In the genomic region with DNA sequence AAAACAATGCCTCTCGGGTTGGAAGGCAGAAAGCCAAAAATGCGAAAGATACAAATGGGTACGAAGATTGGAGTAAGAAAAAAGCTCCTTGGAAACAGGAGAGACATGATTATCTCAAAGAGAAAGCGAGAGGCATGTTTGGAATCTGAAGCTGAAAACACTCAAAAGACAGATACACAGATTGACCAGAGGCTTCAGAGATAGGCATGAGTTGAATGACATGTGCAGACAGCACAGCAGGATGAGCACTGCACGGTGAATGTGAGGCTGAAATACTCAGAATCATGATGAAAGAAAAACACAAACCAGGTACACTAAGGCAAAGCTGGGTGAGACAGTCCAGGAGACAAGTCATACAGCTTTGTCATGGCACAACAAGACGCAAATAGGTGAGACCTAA, we compare ENCODE assay signal across 15 cellular contexts. TPM values are rescaled to one million over a fixed set of nuclear protein-coding genes. Genes with fewer than 3 reads are reported as not detected.
DNase-seq lines count a peak whose midpoint lies in the region; ATAC-seq and TF ChIP-seq lines count a peak whose summit lies in the region.
"Had no signal": no experiment of that assay in that cellular context is flagged by ENCODE, and none has a peak within 500 bp of the region (broad histone marks: within the 10 kb centered on the region; RNA-seq: fewer than 3 reads in every experiment).

No MANE protein-coding gene starts in this region.

- H2AFZ ChIP-seq in trophoblast cell (ENCODE audit: insufficient read depth, low read length, poor library complexity), result no peak overlapping the region

- H3K4me1 ChIP-seq in trophoblast cell (ENCODE audit: control insufficient read depth in 1 of 2, insufficient read depth in 2 of 2, low read length in 2 of 2), result peaks cover 12 to 15% of the 10 kb centered on the region in 2 experiments
- H3K4me1 ChIP-seq in gastroesophageal sphincter, result no peaks in the 10 kb centered on the region
- H3K4me1 ChIP-seq: colonic mucosa had no signal

- H4K8ac ChIP-seq in trophoblast cell (ENCODE audit: low read depth, low read length), result no peak overlapping the region

- H4K91ac ChIP-seq in trophoblast cell (ENCODE audit: low read depth, low read length), result no peak overlapping the region

- peaks cover 40% of the 10 kb centered on the region for H3K4me1 Mint-ChIP-seq in activated CD4-positive, alpha-beta T cell treated with anti-CD3 and anti-CD28 coated beads, Interleukin-2, amount 10 ng/mL, durations not matched to agents 24 days and 14 days
- H3K4me1 Mint-ChIP-seq in activated CD4-positive, alpha-beta memory T cell treated with anti-CD3 and anti-CD28 coated beads, Interleukin-2, amount 10 ng/mL, durations not matched to agents 7 days and 5 days, result peaks cover 60% of the 10 kb centered on the region

- peak overlapping the region; percentile 79 for H3K27ac Mint-ChIP-seq in activated CD4-positive, alpha-beta T cell treated with anti-CD3 and anti-CD28 coated beads, Interleukin-2, amount 10 ng/mL, durations not matched to agents 24 days and 14 days
- peak overlapping the region; percentile 83 for H3K27ac Mint-ChIP-seq in activated CD4-positive, alpha-beta memory T cell treated with anti-CD3 and anti-CD28 coated beads, Interleukin-2, amount 10 ng/mL, durations not matched to agents 7 days and 5 days

- no peak for TF ChIP-seq EP300 in gastroesophageal sphincter (IDR thresholded peaks at IDR 0.05)

- TF ChIP-seq CTCF in epithelial cell of esophagus (IDR thresholded peaks at IDR 0.05; ENCODE audit: insufficient read depth, low read depth, low read length, missing control alignments) (no peak), gastroesophageal sphincter (IDR thresholded peaks at IDR 0.05) (no peak)

- H3K23ac ChIP-seq in trophoblast cell (ENCODE audit: low read length), result no peak overlapping the region

- H2BK12ac ChIP-seq in trophoblast cell (ENCODE audit: low read length), result no peak overlapping the region

- H4K12ac ChIP-seq in trophoblast cell (ENCODE audit: low read depth, low read length), result no peak overlapping the region

- no peak overlapping the region for H2BK120ac ChIP-seq in trophoblast cell (ENCODE audit: insufficient read depth, low read length, poor library complexity)

- no peak overlapping the region for H3K14ac ChIP-seq in trophoblast cell (ENCODE audit: low read length)

- no peak overlapping the region for H3K4ac ChIP-seq in trophoblast cell (ENCODE audit: low read depth, low read length)

- intact Hi-C loops in activated CD4-positive, alpha-beta T cell treated with anti-CD3 and anti-CD28 coated beads, Interleukin-2, amount 10 ng/mL, durations not matched to agents 24 days and 14 days (cut with micrococcal nuclease), result no loop called here

- H3K79me1 ChIP-seq in trophoblast cell (ENCODE audit: low read length), result peaks cover 22% of the 10 kb centered on the region

- peaks cover 16% of the 10 kb centered on the region for H3K9me3 Mint-ChIP-seq in activated CD4-positive, alpha-beta T cell treated with anti-CD3 and anti-CD28 coated beads, Interleukin-2, amount 10 ng/mL, durations not matched to agents 24 days and 14 days
- peaks cover 48% of the 10 kb centered on the region for H3K9me3 Mint-ChIP-seq in activated CD4-positive, alpha-beta memory T cell treated with anti-CD3 and anti-CD28 coated beads, Interleukin-2, amount 10 ng/mL, durations not matched to agents 7 days and 5 days

- TF ChIP-seq POLR2A in gastroesophageal sphincter (IDR thresholded peaks at IDR 0.05), result no peak

- H3K36me3 ChIP-seq in trophoblast cell (ENCODE audit: control insufficient read depth in 1 of 2, insufficient read depth in 2 of 2, low read length in 2 of 2), result peaks cover 9 to 10% of the 10 kb centered on the region in 2 experiments
- peaks cover 0 to 70% of the 10 kb centered on the region in 2 donors for H3K36me3 ChIP-seq in gastroesophageal sphincter
- H3K36me3 ChIP-seq: colonic mucosa had no signal

- no peak for DNase-seq in activated CD4-positive, alpha-beta T cell treated with anti-CD3 and anti-CD28 coated beads, Interleukin-2, amount 10 ng/mL, durations not matched to agents 24 days and 14 days
- no peak for DNase-seq in activated CD4-positive, alpha-beta T cell treated with anti-CD3 and anti-CD28 coated beads for 48 hours
- no peak for DNase-seq in activated CD4-positive, alpha-beta memory T cell treated with anti-CD3 and anti-CD28 coated beads, Interleukin-2, amount 10 ng/mL, durations not matched to agents 7 days and 5 days
- DNase-seq in epithelial cell of esophagus (ENCODE audit: low read depth) (peak; percentile 91), trophoblast cell (peak; percentile 91 to 96), KG1 (lab: John Stamatoyannopoulos, UW) (no peak)
- DNase-seq: activated T-cell treated with anti-CD3 and anti-CD28 coated beads, Interleukin-2, amount 50 U/mL, for 4 hours; colonic mucosa; foreskin melanocyte; NCI-H1105 treated with DMSO at 0.1 percent for 48 hours; NCI-H526 treated with DMSO at 0.1 percent for 48 hours; nucleus accumbens; SHP77 had no signal

- CTCF ChIA-PET in activated CD4-positive, alpha-beta memory T cell treated with anti-CD3 and anti-CD28 coated beads, Interleukin-2, amount 10 ng/mL, durations not matched to agents 7 days and 5 days (lab: Charles Lee), result no interaction called here

- POLR2A ChIA-PET in activated CD4-positive, alpha-beta memory T cell treated with anti-CD3 and anti-CD28 coated beads, Interleukin-2, amount 10 ng/mL, durations not matched to agents 7 days and 5 days (lab: Charles Lee), result interaction anchor here (1.0 to 1.5 kb wide), 2 partner anchors 29 to 94 kb away, joined by 4 to 5 read pairs; no protein-coding TSS in a partner anchor

- no peak overlapping the region for H3K9ac ChIP-seq in trophoblast cell (ENCODE audit: low read length)

- no peak overlapping the region for H3K4me2 ChIP-seq in trophoblast cell (ENCODE audit: low read length)

- ATAC-seq in GM18907 (IDR thresholded peaks at IDR 0.05; ENCODE audit: unreplicated experiment), result no peak
- no peak for ATAC-seq in gastroesophageal sphincter
- ATAC-seq: activated T-cell treated with anti-CD3 and anti-CD28 coated beads, Interleukin-2, amount 50 U/mL, for 4 hours had no signal

- no peak overlapping the region for H2AK5ac ChIP-seq in trophoblast cell (ENCODE audit: low read length)

- H3K9me3 ChIP-seq in trophoblast cell (ENCODE audit: insufficient read depth, low read depth, low read length) (peaks cover 1% of the 10 kb centered on the region), gastroesophageal sphincter (no peaks in the 10 kb centered on the region)
- H3K9me3 ChIP-seq: colonic mucosa had no signal

- no peak overlapping the region for H3K18ac ChIP-seq in trophoblast cell (ENCODE audit: low read length)

- H3K27ac ChIP-seq in trophoblast cell (ENCODE audit: low read depth, low read length), result peak overlapping the region; percentile 96
- no peak overlapping the region for H3K27ac ChIP-seq in gastroesophageal sphincter
- H3K27ac ChIP-seq: colonic mucosa had no signal

- H3K36me3 Mint-ChIP-seq in activated CD4-positive, alpha-beta T cell treated with anti-CD3 and anti-CD28 coated beads, Interleukin-2, amount 10 ng/mL, durations not matched to agents 24 days and 14 days (ENCODE audit: low read depth), result peaks cover 86% of the 10 kb centered on the region
- H3K36me3 Mint-ChIP-seq in activated CD4-positive, alpha-beta memory T cell treated with anti-CD3 and anti-CD28 coated beads, Interleukin-2, amount 10 ng/mL, durations not matched to agents 7 days and 5 days (ENCODE audit: low read depth), result peaks cover 88% of the 10 kb centered on the region

- no peak overlapping the region for H3K4me3 ChIP-seq in epithelial cell of esophagus (ENCODE audit: low read length)
- H3K4me3 ChIP-seq in trophoblast cell (ENCODE audit: low read depth, low read length), result no peak overlapping the region
- H3K4me3 ChIP-seq in gastroesophageal sphincter, result no peak overlapping the region
- H3K4me3 ChIP-seq: colonic mucosa had no signal

- H3K27me3 ChIP-seq in trophoblast cell (ENCODE audit: insufficient read depth, low read length) (no peaks in the 10 kb centered on the region), gastroesophageal sphincter (no peaks in the 10 kb centered on the region)
- H3K27me3 ChIP-seq: colonic mucosa had no signal

- no peaks in the 10 kb centered on the region for H3K27me3 Mint-ChIP-seq in activated CD4-positive, alpha-beta T cell treated with anti-CD3 and anti-CD28 coated beads, Interleukin-2, amount 10 ng/mL, durations not matched to agents 24 days and 14 days
- no peaks in the 10 kb centered on the region for H3K27me3 Mint-ChIP-seq in activated CD4-positive, alpha-beta memory T cell treated with anti-CD3 and anti-CD28 coated beads, Interleukin-2, amount 10 ng/mL, durations not matched to agents 7 days and 5 days

- H3K4me3 Mint-ChIP-seq in activated CD4-positive, alpha-beta T cell treated with anti-CD3 and anti-CD28 coated beads, Interleukin-2, amount 10 ng/mL, durations not matched to agents 24 days and 14 days, result peak overlapping the region; percentile 47
- no peak overlapping the region for H3K4me3 Mint-ChIP-seq in activated CD4-positive, alpha-beta memory T cell treated with anti-CD3 and anti-CD28 coated beads, Interleukin-2, amount 10 ng/mL, durations not matched to agents 7 days and 5 days
- H3K4me3 Mint-ChIP-seq: activated T-cell treated with anti-CD3 and anti-CD28 coated beads, Interleukin-2, amount 50 U/mL, for 4 hours had no signal

- WGBS in trophoblast cell (ENCODE audit: extremely low coverage, insufficient coverage, insufficient read length), result no CpG with 5 or more reads among the region's 6 CpGs
- WGBS in gastroesophageal sphincter (ENCODE audit: low coverage in 1 of 2), 2 donors, result 69 to 83% methylated on average over 6 of the region's 6 CpGs

- peak overlapping the region; percentile 97 for H2BK5ac ChIP-seq in trophoblast cell (ENCODE audit: low read depth, low read length, poor library complexity)

- H3K79me2 ChIP-seq in trophoblast cell (ENCODE audit: control insufficient read depth, insufficient read depth, low read length, poor library complexity), result peaks cover 8% of the 10 kb centered on the region

RNA-seq across cellular contexts. Expression of gene RESF1, which starts 30.8 kb away (rescaled TPM):
- 51.1 and 55.5 TPM in 2 replicates for total RNA-seq in activated CD4-positive, alpha-beta T cell treated with anti-CD3 and anti-CD28 coated beads, Interleukin-2, amount 10 ng/mL, durations not matched to agents 24 days and 14 days
- total RNA-seq in activated CD4-positive, alpha-beta memory T cell treated with anti-CD3 and anti-CD28 coated beads, Interleukin-2, amount 10 ng/mL, durations not matched to agents 7 days and 5 days, result 100 to 1,000 TPM; 152 to 154 TPM
- polyA plus RNA-seq in trophoblast cell (2013), result 38.8 and 41.7 TPM in 2 replicates
- total RNA-seq in gastroesophageal sphincter, result 10 to 100 TPM; 29.0 to 52.0 (median 48.1) TPM

Comparison
In these comparisons a context has a peak if more than half of its experiments do, and no peak if none do; other contexts are left out.
1. DNase-seq: peak in epithelial cell of esophagus (single experiment) and trophoblast cell (2 of 2); none in activated CD4-positive, alpha-beta T cell treated with anti-CD3 and anti-CD28 coated beads, Interleukin-2, amount 10 ng/mL, durations not matched to agents 24 days and 14 days (single experiment), activated CD4-positive, alpha-beta T cell treated with anti-CD3 and anti-CD28 coated beads for 48 hours (single experiment), activated CD4-positive, alpha-beta memory T cell treated with anti-CD3 and anti-CD28 coated beads, Interleukin-2, amount 10 ng/mL, durations not matched to agents 7 days and 5 days (single experiment) and KG1 (single experiment).